Comparison of ENCODE assay signal across 14 cellular contexts in genomic region chr2:150271952-150272351, GRCh38.
DNase-seq lines count a peak whose midpoint lies in the region; ATAC-seq, FAIRE-seq and TF ChIP-seq lines count a peak whose summit lies in the region.
"Had no signal": no experiment of that assay in that cellular context is flagged by ENCODE, and none has a peak within 500 bp of the region (broad histone marks: within the 10 kb centered on the region; RNA-seq: fewer than 3 reads in every experiment).

No MANE protein-coding gene starts in this region.

- no peak overlapping the region for H2AK5ac ChIP-seq in H9 (ENCODE audit: insufficient read length, low read length)

- no peak for ATAC-seq in activated naive CD4-positive, alpha-beta T cell treated with anti-CD3 and anti-CD28 coated beads, Interleukin-2, amount 50 U/mL, for 72 hours
- ATAC-seq in WTC11 = no peak
- ATAC-seq: activated T-helper 17 cell treated with anti-CD3 and anti-CD28 coated beads, Interleukin-2, amount 50 U/mL, for 72 hours had no signal

- H3K79me1 ChIP-seq in H9 (ENCODE audit: insufficient read depth, low read depth, low read length, poor library complexity, severe bottlenecking) = no peaks in the 10 kb centered on the region

- H3K36me3 Mint-ChIP-seq in activated naive CD4-positive, alpha-beta T cell treated with anti-CD3 and anti-CD28 coated beads, Interleukin-2, amount 50 U/mL, for 72 hours = peaks cover 0 to 10% of the 10 kb centered on the region in 2 donors
- H3K36me3 Mint-ChIP-seq in WTC11 (peaks cover 53% of the 10 kb centered on the region), H9 (ENCODE audit: insufficient read depth in 1 of 3, low read depth in 3 of 3) (peaks cover 17 to 32% (median 28%) of the 10 kb centered on the region in 3 experiments)
- H3K36me3 Mint-ChIP-seq: type B pancreatic cell had no signal

- H3K79me2 ChIP-seq in H9 (ENCODE audit: insufficient read depth, low read length) = no peaks in the 10 kb centered on the region

- no peak overlapping the region for H3K27ac Mint-ChIP-seq in activated naive CD4-positive, alpha-beta T cell treated with anti-CD3 and anti-CD28 coated beads, Interleukin-2, amount 50 U/mL, for 72 hours
- no peak overlapping the region for H3K27ac Mint-ChIP-seq in WTC11
- H3K27ac Mint-ChIP-seq in H9 = no peak overlapping the region
- H3K27ac Mint-ChIP-seq: activated T-helper 17 cell treated with anti-CD3 and anti-CD28 coated beads, Interleukin-2, amount 50 U/mL, for 72 hours; type B pancreatic cell had no signal

- TF ChIP-seq POLR2A in H54 (IDR thresholded peaks at IDR 0.05; ENCODE audit: low read depth, low read length) = no peak

- H2BK120ac ChIP-seq in H9 (ENCODE audit: low read depth, low read length, poor library complexity, severe bottlenecking) = no peak overlapping the region

- no peak overlapping the region for H3K4me2 ChIP-seq in H9 (ENCODE audit: insufficient read depth, insufficient read length, low read length)

- H3K27me3 Mint-ChIP-seq in WTC11 (ENCODE audit: low read depth) = peaks cover under 1% of the 10 kb centered on the region; the same call in 1 of the 2 replicates
- H3K27me3 Mint-ChIP-seq in H9 (ENCODE audit: low read depth) = no peaks in the 10 kb centered on the region
- H3K27me3 Mint-ChIP-seq: activated T-helper 17 cell treated with anti-CD3 and anti-CD28 coated beads, Interleukin-2, amount 50 U/mL, for 72 hours; central memory CD8-positive, alpha-beta T cell; type B pancreatic cell had no signal

- no peaks in the 10 kb centered on the region; the same call in 1 of the 2 replicates for H3K4me1 ChIP-seq in H9 (ENCODE audit: insufficient read depth, low read length)

- no peak overlapping the region for H3K4me3 ChIP-seq in fibroblast of villous mesenchyme (ENCODE audit: low read depth, low read length)

- H3K14ac ChIP-seq in H9 (ENCODE audit: insufficient read depth, low read length) = no peak overlapping the region

- TF ChIP-seq CTCF in fibroblast of villous mesenchyme (IDR thresholded peaks at IDR 0.05; ENCODE audit: insufficient read depth, low read depth, low read length) (no peak), WTC11 (IDR thresholded peaks at IDR 0.05) (no peak), H9 (conservative IDR thresholded peaks at IDR 0.05) (no peak)

- no peak overlapping the region for H2AFZ ChIP-seq in H9 (ENCODE audit: low read length)

- H3K4me1 Mint-ChIP-seq in WTC11 (peaks cover 21% of the 10 kb centered on the region), H9 (peaks cover 13 to 21% of the 10 kb centered on the region in 2 experiments)
- H3K4me1 Mint-ChIP-seq: activated T-helper 17 cell treated with anti-CD3 and anti-CD28 coated beads, Interleukin-2, amount 50 U/mL, for 72 hours; central memory CD8-positive, alpha-beta T cell had no signal

- peaks cover 13% of the 10 kb centered on the region for H3K9me3 ChIP-seq in H9 (ENCODE audit: control insufficient read depth, low read depth, low read length)

- FAIRE-seq in H54 (lab: Jason Lieb, UNC) = peak; percentile 96

- no peak overlapping the region for H3K4ac ChIP-seq in H9 (ENCODE audit: low read depth, low read length)

- no peak overlapping the region for H2BK5ac ChIP-seq in H9 (ENCODE audit: insufficient read length, low read length)

- H4K5ac ChIP-seq in H9 (ENCODE audit: insufficient read length, low read depth, low read length) = no peak overlapping the region

- POLR2A ChIA-PET in WTC11 (lab: Charles Lee) = no interaction called here

- H3K4me3 Mint-ChIP-seq in WTC11 (no peak overlapping the region), H9 (no peak overlapping the region)
- H3K4me3 Mint-ChIP-seq: activated T-helper 17 cell treated with anti-CD3 and anti-CD28 coated beads, Interleukin-2, amount 50 U/mL, for 72 hours; central memory CD8-positive, alpha-beta T cell; type B pancreatic cell had no signal

- no peaks in the 10 kb centered on the region for H3K27me3 ChIP-seq in H9 (ENCODE audit: insufficient read depth, low read length)

- peaks cover 7 to 13% of the 10 kb centered on the region in 2 donors for H3K9me3 Mint-ChIP-seq in activated naive CD4-positive, alpha-beta T cell treated with anti-CD3 and anti-CD28 coated beads, Interleukin-2, amount 50 U/mL, for 72 hours
- H3K9me3 Mint-ChIP-seq in WTC11 (peaks cover 55% of the 10 kb centered on the region), H9 (peaks cover 24 to 30% of the 10 kb centered on the region in 2 experiments)

- no peak overlapping the region for H2BK12ac ChIP-seq in H9 (ENCODE audit: insufficient read length, low read depth, low read length)

- H3K27ac ChIP-seq in H9 (ENCODE audit: insufficient read length, low read depth, low read length) = no peak overlapping the region

- H3K56ac ChIP-seq in H9 (ENCODE audit: insufficient read length, low read depth, low read length) = no peak overlapping the region

- H2BK20ac ChIP-seq in H9 (ENCODE audit: low read depth, low read length, poor library complexity, severe bottlenecking) = no peak overlapping the region

- CTCF ChIA-PET in WTC11 (lab: Charles Lee) = no interaction called here

- no peak overlapping the region for H3K23ac ChIP-seq in H9 (ENCODE audit: insufficient read length, low read depth, low read length)

- no peaks in the 10 kb centered on the region for H4K20me1 ChIP-seq in H9 (ENCODE audit: control insufficient read depth, insufficient read depth, insufficient read length)

- no peaks in the 10 kb centered on the region for H3K23me2 ChIP-seq in H9 (ENCODE audit: insufficient read length, low read depth, low read length, poor library complexity, severe bottlenecking)

- no peak overlapping the region for H3K18ac ChIP-seq in H9 (ENCODE audit: insufficient read length, low read depth, low read length)

- H3K9ac ChIP-seq in H9 (ENCODE audit: extremely low read depth, insufficient read length, low read length) = no peak overlapping the region

- peak; percentile 43 for DNase-seq in A172 (ENCODE audit: low spot score)
- peak; percentile 6 for DNase-seq in H54 (ENCODE audit: insufficient read length, low spot score)
- peak; percentile 21 for DNase-seq in T1000 (lab: John Stamatoyannopoulos, UW)
- DNase-seq in fibroblast of villous mesenchyme (ENCODE audit: low read depth) = peak; percentile 77
- no peak for DNase-seq in activated naive CD4-positive, alpha-beta T cell treated with anti-CD3 and anti-CD28 coated beads, Interleukin-2, amount 50 U/mL, for 72 hours (ENCODE audit: low spot score in 2 of 2)
- no peak for DNase-seq in WTC11 (ENCODE audit: low spot score)
- no peak for DNase-seq in H9
- no peak for DNase-seq in NCI-H524 (lab: John Stamatoyannopoulos, UW)
- DNase-seq: 8988T; NCI-H446 treated with DMSO at 0.1 percent for 48 hours; stimulated activated CD8-positive, alpha-beta memory T cell treated with anti-CD3 and anti-CD28 coated beads, Interleukin-4, amount 100 ng/mL, for 48 hours had no signal

- H4K8ac ChIP-seq in H9 (replicated peaks; ENCODE audit: insufficient read length, low read depth, low read length) = no peak overlapping the region

- H2BK15ac ChIP-seq in H9 (ENCODE audit: low read depth, low read length) = no peak overlapping the region

- no peak overlapping the region for H4K91ac ChIP-seq in H9 (ENCODE audit: insufficient read length, low read depth, low read length)

- no peak overlapping the region for H3T11ph ChIP-seq in H9 (ENCODE audit: low read length)

TF ChIP-seq in WTC11, 78 proteins besides CTCF, POLR2A, EP300 and RAD21:
- TF ChIP-seq CREB1 (CRISPR knock-in tag; IDR thresholded peaks at IDR 0.05) (no peak), STAT6 (CRISPR knock-in tag; conservative IDR thresholded peaks at IDR 0.05; ENCODE audit: low read depth) (no peak), E2F5 (CRISPR knock-in tag; IDR thresholded peaks at IDR 0.05) (no peak)

Comparison
In these comparisons a context has a peak if more than half of its experiments do, and no peak if none do; other contexts are left out.
1. DNase-seq: peak in A172 (single experiment), H54 (single experiment), T1000 (single experiment) and fibroblast of villous mesenchyme (single experiment); none in activated naive CD4-positive, alpha-beta T cell treated with anti-CD3 and anti-CD28 coated beads, Interleukin-2, amount 50 U/mL, for 72 hours (0 of 2), WTC11 (single experiment), H9 (single experiment) and NCI-H524 (0 of 2).